ENCODE assay signal across 8 cellular contexts in the genomic region with DNA sequence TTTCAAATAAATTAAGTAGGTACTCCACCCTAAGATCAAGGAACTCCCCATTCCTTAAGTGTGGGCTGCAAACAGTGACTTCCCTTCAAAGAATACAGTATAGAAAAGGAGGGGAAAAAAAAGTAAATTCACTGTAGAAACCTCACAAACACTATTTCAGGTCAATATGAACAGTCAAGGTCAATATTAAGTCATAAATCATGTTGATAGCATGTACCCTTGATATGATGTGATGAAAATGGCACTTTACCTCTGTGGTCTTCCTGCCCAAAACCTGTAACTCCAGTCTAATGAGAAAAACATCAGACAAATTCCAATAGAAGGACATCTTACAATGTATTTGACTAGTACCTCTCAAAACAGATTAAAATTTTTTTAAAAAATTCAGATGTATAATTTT.
"Had no signal": no experiment of that assay in that cellular context is flagged by ENCODE, and none has a peak within 500 bp of the region (broad histone marks: within the 10 kb centered on the region; RNA-seq: fewer than 3 reads in every experiment).

No MANE protein-coding gene starts in this region.

- DNase-seq: GM23248, GOT3, H7, IMR-90, KBM-7 had no signal

- FAIRE-seq: HTR-8/SVneo had no signal

- ATAC-seq: HCT116 had no signal

- H3K27ac ChIP-seq: GM23248 had no signal

- H2AFZ ChIP-seq: GM23248 had no signal

- H3K4me3 ChIP-seq: GM23248, HAP-1 had no signal

- H3K9me3 ChIP-seq: HAP-1 had no signal

- H3K9ac ChIP-seq: GM23248 had no signal
